Comparison of ENCODE assay signal across 8 cellular contexts in genomic region chr18:58998421-58999203, GRCh38.
A peak's percentile ranks its signal among the peaks of the same experiment; 100 is the strongest.
DNase-seq lines count a peak whose midpoint lies in the region; ATAC-seq, FAIRE-seq and TF ChIP-seq lines count a peak whose summit lies in the region.

No MANE protein-coding gene starts in this region.

- H3K27ac Mint-ChIP-seq in type B pancreatic cell, result no peak overlapping the region

- DNase-seq in GM12891 (ENCODE audit: insufficient read length, low spot score) (no peak), Kasumi-1 (lab: John Stamatoyannopoulos, UW) (peak; percentile 32 to 50), dorsolateral prefrontal cortex (peak in 8 of 10 donors; percentile 51 to 84 (median 68)), pancreas (no peak), SKM-1 treated with dmso at 0.1 percent for 144 hours (lab: John Stamatoyannopoulos, UW; ENCODE audit: unreplicated experiment) (no peak), type B pancreatic cell (ENCODE audit: extremely low spot score, unreplicated experiment) (no peak), NCI-H1436 (lab: John Stamatoyannopoulos, UW) (no peak), SIG-M5 (lab: John Stamatoyannopoulos, UW) (no peak)

- H3K9me3 ChIP-seq in pancreas, result no peaks in the 10 kb centered on the region

- H3K27ac ChIP-seq in dorsolateral prefrontal cortex, result peak overlapping the region in 46 of 59 donors; percentile 1 to 86 (median 56)
- peak overlapping the region in 2 of 4 donors; percentile 10 to 47 for H3K27ac ChIP-seq in pancreas

- intact Hi-C loops in dorsolateral prefrontal cortex (cut with DNase I) (loop anchor here in 1 of 2 donors (1.0 kb wide), 1 partner anchor 23 kb away; no protein-coding TSS in a partner anchor), pancreas (cut with DNase I) (no loop called here)

- TF ChIP-seq POLR2A in GM12891 (IDR thresholded peaks at IDR 0.05; ENCODE audit: low read depth, low read length), result no peak

- H3K36me3 Mint-ChIP-seq in type B pancreatic cell, result no peaks in the 10 kb centered on the region

- FAIRE-seq in GM12891 (lab: Jason Lieb, UNC), result peak; percentile 77
- FAIRE-seq in pancreas (lab: Jason Lieb, UNC), result no peak

- H3K4me3 ChIP-seq in dorsolateral prefrontal cortex (peak overlapping the region in 31 of 59 donors; percentile 1 to 37 (median 22)), pancreas (no peak overlapping the region)

- WGBS in pancreas, 2 donors, result 72 to 84% methylated on average over 13 of the region's 13 CpGs

- no peaks in the 10 kb centered on the region for H3K36me3 ChIP-seq in pancreas

- TF ChIP-seq CTCF in dorsolateral prefrontal cortex (IDR thresholded peaks at IDR 0.05 in 54 of 56, conservative IDR thresholded peaks at IDR 0.05 in 2 of 56; ENCODE audit: low read depth in 1 of 56, partially characterized antibody in 56 of 56), result no peak
- no peak for TF ChIP-seq CTCF in pancreas (IDR thresholded peaks at IDR 0.05)
- TF ChIP-seq CTCF in type B pancreatic cell (conservative IDR thresholded peaks at IDR 0.05), result no peak

- peaks cover 5% of the 10 kb centered on the region for H3K9me3 Mint-ChIP-seq in type B pancreatic cell

- no peak overlapping the region for H3K4me3 Mint-ChIP-seq in type B pancreatic cell

- peak in 3 of 4 donors; percentile 26 to 45 (median 43) for ATAC-seq in pancreas

- peaks cover 22% of the 10 kb centered on the region for H3K4me1 Mint-ChIP-seq in type B pancreatic cell (ENCODE audit: unreplicated experiment)

- no peaks in the 10 kb centered on the region for H3K27me3 Mint-ChIP-seq in type B pancreatic cell

- no peaks in the 10 kb centered on the region for H3K27me3 ChIP-seq in dorsolateral prefrontal cortex
- no peaks in the 10 kb centered on the region for H3K27me3 ChIP-seq in pancreas

- peaks cover 0 to 5% (median 0%) of the 10 kb centered on the region in 3 donors for H3K4me1 ChIP-seq in pancreas

TF ChIP-seq in GM12891, 5 proteins besides CTCF, POLR2A, EP300 and RAD21:
- TF ChIP-seq SPI1 (IDR thresholded peaks at IDR 0.05; ENCODE audit: low read depth, low read length) (peak; percentile 93), POU2F2 (IDR thresholded peaks at IDR 0.05; ENCODE audit: low read depth, low read length) (no peak)

Comparison
In these comparisons a context has a peak if more than half of its experiments do, and no peak if none do; other contexts are left out.
1. DNase-seq: peak in Kasumi-1 (2 of 2) and dorsolateral prefrontal cortex (8 of 10); none in GM12891 (single experiment), pancreas (0 of 6), SKM-1 treated with dmso at 0.1 percent for 144 hours (single experiment), type B pancreatic cell (single experiment), NCI-H1436 (single experiment) and SIG-M5 (single experiment).
2. H3K4me3 ChIP-seq: peak in dorsolateral prefrontal cortex (31 of 59); none in pancreas (0 of 4).